29 cellular contexts compared by ENCODE assay signal in the genomic region with DNA sequence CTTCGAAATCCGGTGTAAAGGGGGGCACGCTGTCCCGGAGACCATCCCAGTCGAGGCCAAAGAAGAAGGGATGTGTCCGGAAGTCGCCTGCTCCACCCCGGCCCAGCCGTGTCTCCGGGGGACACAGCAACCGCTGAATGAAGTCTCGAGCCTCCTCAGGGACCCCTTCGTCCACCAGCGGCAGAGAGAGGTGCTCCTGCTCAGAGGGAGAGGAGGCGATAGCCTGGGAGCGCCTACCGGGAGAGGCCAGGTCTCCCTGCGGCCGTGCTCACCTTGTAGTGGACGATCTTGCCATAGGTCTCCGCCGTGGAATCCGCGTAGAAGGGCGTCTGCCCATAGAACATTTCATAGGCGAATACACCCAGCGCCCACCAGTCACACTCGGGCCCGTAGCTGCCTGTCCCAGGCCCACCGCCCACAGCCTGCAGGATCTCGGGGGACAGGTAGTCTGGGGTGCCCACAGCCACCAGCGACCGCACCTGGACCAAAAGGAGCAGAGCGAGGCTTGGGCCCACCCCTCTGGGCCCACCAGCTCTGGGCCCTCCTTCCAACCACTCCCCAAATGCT. TPM values are rescaled to one million over a fixed set of nuclear protein-coding genes. Genes with fewer than 3 reads are reported as not detected.
"Had no signal": no experiment of that assay in that cellular context is flagged by ENCODE, and none has a peak within 500 bp of the region (broad histone marks: within the 10 kb centered on the region; RNA-seq: fewer than 3 reads in every experiment).

No MANE protein-coding gene starts in this region.

- H3K27ac Mint-ChIP-seq: naive thymus-derived CD4-positive, alpha-beta T cell; stimulated activated memory B cell treated with anti-CD40 and anti-IgM and Interleukin-4, amounts not matched to agents 10 μg/mL and 1 μg/mL and 100 μg/mL, for 72 hours; stimulated activated naive CD8-positive, alpha-beta T cell treated with anti-CD3 and anti-CD28 coated beads, Interleukin-15, Interleukin-2, amounts not matched to agents 100 ng/mL and 50 ng/mL, for 24 hours had no signal

- H3K36me3 ChIP-seq: colonic mucosa had no signal

- H3K9me3 ChIP-seq: colonic mucosa, heart right ventricle, psoas muscle, right lobe of liver, spleen, testis, tibial nerve, upper lobe of right lung, vagina had no signal

- H3K27ac ChIP-seq: colonic mucosa, dorsolateral prefrontal cortex, heart right ventricle, psoas muscle, right lobe of liver, spleen, testis, tibial nerve, upper lobe of right lung, vagina had no signal

- H3K4me3 ChIP-seq: colonic mucosa, dorsolateral prefrontal cortex, heart right ventricle, psoas muscle, right lobe of liver, spleen, testis, tibial nerve, upper lobe of right lung, vagina had no signal

- H3K9me3 Mint-ChIP-seq: naive thymus-derived CD4-positive, alpha-beta T cell; stimulated activated memory B cell treated with anti-CD40 and anti-IgM and Interleukin-4, amounts not matched to agents 10 μg/mL and 1 μg/mL and 100 μg/mL, for 72 hours; stimulated activated naive CD8-positive, alpha-beta T cell treated with anti-CD3 and anti-CD28 coated beads, Interleukin-15, Interleukin-2, amounts not matched to agents 100 ng/mL and 50 ng/mL, for 24 hours had no signal

- H3K27me3 ChIP-seq: colonic mucosa, dorsolateral prefrontal cortex, right lobe of liver, testis, tibial nerve, upper lobe of right lung, vagina had no signal

- H3K4me3 Mint-ChIP-seq: stimulated activated naive CD8-positive, alpha-beta T cell treated with anti-CD3 and anti-CD28 coated beads, Interleukin-15, Interleukin-2, amounts not matched to agents 100 ng/mL and 50 ng/mL, for 24 hours had no signal

- H3K4me1 ChIP-seq: colonic mucosa had no signal

- DNase-seq: colonic mucosa; dorsolateral prefrontal cortex; effector CD8-positive, alpha-beta T cell; heart right ventricle; hypothalamus; kidney glomerular epithelial cell; mammary epithelial cell; naive thymus-derived CD4-positive, alpha-beta T cell; occipital lobe; psoas muscle; retina; right lobe of liver; spleen; stimulated activated CD4-positive, alpha-beta T cell treated with anti-CD3 and anti-CD28 coated beads, Interleukin-15, amount 100 ng/mL, for 24 hours; stimulated activated CD4-positive, alpha-beta T cell treated with anti-CD3 and anti-CD28 coated beads, Interleukin-1b, Interleukin-23, amount 100 ng/mL, for 48 hours; stimulated activated CD4-positive, alpha-beta T cell treated with anti-CD3 and anti-CD28 coated beads, Interleukin-4, amount 100 ng/mL, for 24 hours; testis; upper lobe of right lung had no signal

RNA-seq across cellular contexts. Expression of a gene that starts 37.6 kb away (rescaled TPM):
- total RNA-seq: frontal cortex, lower leg skin, mesenteric fat pad, right lobe of liver, skeletal muscle tissue, subcutaneous adipose tissue, vagina had no signal

RNA-seq across cellular contexts. Expression of a gene that starts 44.2 kb away (rescaled TPM):
- total RNA-seq: colonic mucosa; fibroblast of lung; frontal cortex; heart right ventricle; lower leg skin; mammary epithelial cell; mesenteric fat pad; mononuclear cell; naive thymus-derived CD4-positive, alpha-beta T cell; occipital lobe; psoas muscle; skeletal muscle tissue; spleen; subcutaneous adipose tissue; tibial nerve; upper lobe of right lung; vagina had no signal
